Comparison of ENCODE assay signal across 14 cellular contexts in the genomic region with DNA sequence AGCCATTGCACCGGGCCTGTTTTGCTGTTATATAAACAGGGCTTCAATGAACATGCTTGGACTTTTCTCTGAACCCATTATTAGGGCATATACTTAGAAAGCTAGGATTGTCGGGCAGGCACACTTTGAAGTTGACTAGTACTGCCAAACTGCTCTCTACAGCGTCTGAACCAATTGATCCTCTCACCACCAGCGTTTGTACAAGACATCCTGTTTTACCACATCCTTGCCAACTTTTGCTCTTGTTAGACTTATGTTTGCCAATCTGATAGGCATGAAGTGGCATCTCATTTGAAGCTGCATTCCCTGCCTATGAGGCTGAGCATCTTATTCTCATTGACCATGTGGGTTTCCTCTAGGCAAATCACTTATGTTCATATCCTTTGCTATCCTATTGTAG. TPM values are rescaled to one million over a fixed set of nuclear protein-coding genes. Genes with fewer than 3 reads are reported as not detected.
"Had no signal": no experiment of that assay in that cellular context is flagged by ENCODE, and none has a peak within 500 bp of the region (broad histone marks: within the 10 kb centered on the region; RNA-seq: fewer than 3 reads in every experiment).

No MANE protein-coding gene starts in this region.

- H3K4me3 Mint-ChIP-seq: central memory CD8-positive, alpha-beta T cell; stimulated activated memory B cell treated with anti-CD40 and anti-IgM and Interleukin-4, amounts not matched to agents 10 μg/mL and 1 μg/mL and 100 μg/mL, for 72 hours had no signal

- H3K36me3 ChIP-seq: lower lobe of right lung, tibial artery had no signal

- H3K36me3 Mint-ChIP-seq: stimulated activated memory B cell treated with anti-CD40 and anti-IgM and Interleukin-4, amounts not matched to agents 10 μg/mL and 1 μg/mL and 100 μg/mL, for 72 hours had no signal

- H3K27me3 Mint-ChIP-seq: central memory CD8-positive, alpha-beta T cell; stimulated activated memory B cell treated with anti-CD40 and anti-IgM and Interleukin-4, amounts not matched to agents 10 μg/mL and 1 μg/mL and 100 μg/mL, for 72 hours had no signal

- H3K27me3 ChIP-seq: tibial artery had no signal

- H3K4me3 ChIP-seq: lower lobe of right lung, tibial artery had no signal

- H3K27ac Mint-ChIP-seq: stimulated activated memory B cell treated with anti-CD40 and anti-IgM and Interleukin-4, amounts not matched to agents 10 μg/mL and 1 μg/mL and 100 μg/mL, for 72 hours had no signal

- H3K9ac ChIP-seq: SK-N-SH had no signal

- DNase-seq: activated CD8-positive, alpha-beta memory T cell treated with anti-CD3 and anti-CD28 coated beads for 24 hours; activated naive CD4-positive, alpha-beta T cell; effector memory CD4-positive, alpha-beta T cell; foreskin fibroblast; head of caudate nucleus; left cardiac atrium; lower lobe of right lung; midbrain; SK-N-SH; stimulated activated CD4-positive, alpha-beta T cell treated with anti-CD3 and anti-CD28 coated beads, Interleukin-2, amount 100 ng/mL, for 48 hours; T1000; tibial artery had no signal

- H3K27ac ChIP-seq: lower lobe of right lung had no signal

- ATAC-seq: left cardiac atrium; lower lobe of right lung; stimulated activated memory B cell treated with anti-CD40 and anti-IgM and Interleukin-4, amounts not matched to agents 10 μg/mL and 1 μg/mL and 100 μg/mL, for 72 hours had no signal

- H3K9me3 ChIP-seq: lower lobe of right lung, SK-N-SH, tibial artery had no signal

- H3K4me2 ChIP-seq: SK-N-SH had no signal

- H3K9me3 Mint-ChIP-seq: central memory CD8-positive, alpha-beta T cell; stimulated activated memory B cell treated with anti-CD40 and anti-IgM and Interleukin-4, amounts not matched to agents 10 μg/mL and 1 μg/mL and 100 μg/mL, for 72 hours had no signal

RNA-seq across cellular contexts. Expression of gene SGCA, which starts 7.9 kb away (rescaled TPM):
- polyA plus RNA-seq: SK-N-SH had no signal
